ENCODE assay signal across 8 cellular contexts in the genomic region with DNA sequence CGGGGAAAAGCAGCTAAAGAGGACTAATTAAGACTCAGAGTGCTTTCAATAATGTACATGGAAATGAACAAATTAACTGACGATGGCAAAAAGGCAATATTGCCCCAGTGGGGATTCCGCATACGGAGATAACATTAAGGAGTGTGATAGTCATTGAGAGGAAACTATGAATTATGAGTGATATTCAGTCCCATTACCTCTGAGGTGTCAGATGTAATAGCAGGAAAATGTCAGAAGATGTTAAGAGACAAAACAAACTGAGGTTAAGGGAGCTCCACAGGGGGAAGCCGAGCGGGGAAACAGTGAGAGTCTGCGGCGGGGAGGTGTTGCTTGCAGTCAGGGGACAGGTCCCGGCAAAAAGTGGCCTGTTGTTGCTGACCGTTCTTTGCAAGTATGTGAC.
"Had no signal": no experiment of that assay in that cellular context is flagged by ENCODE, and none has a peak within 500 bp of the region (broad histone marks: within the 10 kb centered on the region; RNA-seq: fewer than 3 reads in every experiment).

No MANE protein-coding gene starts in this region.

- FAIRE-seq: H54, HepG2 had no signal

- H2AFZ ChIP-seq: GM23248 had no signal

- H3K9ac ChIP-seq: GM23248 had no signal

- H3K4me3 ChIP-seq: GM23248 had no signal

- DNase-seq: GM23248, GOT3, H9, HCEC 1CT, KBM-7 had no signal

- ATAC-seq: HepG2 had no signal

- H3K27ac ChIP-seq: GM23248, HL-60 had no signal
